16 cellular contexts compared by ENCODE assay signal in genomic region chr3:190117995-190118394, GRCh38. TPM values are rescaled to one million over a fixed set of nuclear protein-coding genes. Genes with fewer than 3 reads are reported as not detected.
DNase-seq lines count a peak whose midpoint lies in the region; TF ChIP-seq lines count a peak whose summit lies in the region.
"Had no signal": no experiment of that assay in that cellular context is flagged by ENCODE, and none has a peak within 500 bp of the region (broad histone marks: within the 10 kb centered on the region; RNA-seq: fewer than 3 reads in every experiment).

No MANE protein-coding gene starts in this region.

- H3K4me1 ChIP-seq in SJCRH30, result peaks cover 8% of the 10 kb centered on the region; the same call in 1 of the 2 replicates
- H3K4me1 ChIP-seq in transverse colon, result peaks cover 6 to 17% (median 12%) of the 10 kb centered on the region in 4 donors

- no peaks in the 10 kb centered on the region for H3K9me3 ChIP-seq in SJCRH30 (replicated peaks)
- H3K9me3 ChIP-seq in transverse colon, result no peaks in the 10 kb centered on the region
- H3K9me3 ChIP-seq: ascending aorta, esophagus squamous epithelium had no signal

- no peak for DNase-seq in GM12865 (ENCODE audit: low read depth)
- peak; percentile 34 to 36 for DNase-seq in SJCRH30
- peak; percentile 85 for DNase-seq in glomerular visceral epithelial cell (ENCODE audit: extremely low spot score)
- DNase-seq in renal cortical epithelial cell (ENCODE audit: low read depth), result peak; percentile 93
- DNase-seq in transverse colon, result no peak
- DNase-seq in NCI-H2171 (lab: John Stamatoyannopoulos, UW), result no peak
- no peak for DNase-seq in superior temporal gyrus (ENCODE audit: extremely low spot score)
- no peak for DNase-seq in NCI-H146 treated with DMSO at 0.1 percent for 48 hours (lab: John Stamatoyannopoulos, UW; ENCODE audit: unreplicated experiment)
- DNase-seq: activated T-cell treated with anti-CD3 and anti-CD28 coated beads, Interleukin-2, amount 50 U/mL, for 72 hours; CD4-positive, CD25-positive, alpha-beta regulatory T cell; esophagus squamous epithelium; immature natural killer cell; NCI-H187 had no signal

- intact Hi-C loops in transverse colon (cut with DNase I; ENCODE audit: low total_unique reads), result no loop called here

- no peak for TF ChIP-seq EP300 in transverse colon (IDR thresholded peaks at IDR 0.05; ENCODE audit: low read depth)

- WGBS in transverse colon (ENCODE audit: low coverage in 1 of 2), 2 donors, result 73 to 92% methylated on average over 2 of the region's 2 CpGs

- no peaks in the 10 kb centered on the region for H3K36me3 ChIP-seq in SJCRH30
- H3K36me3 ChIP-seq in transverse colon, result no peaks in the 10 kb centered on the region
- H3K36me3 ChIP-seq: ascending aorta, esophagus squamous epithelium had no signal

- in situ Hi-C loops in transverse colon (cut with MboI; ENCODE audit: low pct_ligation_motif_present in 1 of 4, low pct_unique_long_range_greater_than_20kb in 1 of 4, low sequenced_read_pairs in 3 of 4), result no loop called here

- H3K27me3 ChIP-seq in SJCRH30, result no peaks in the 10 kb centered on the region
- H3K27me3 ChIP-seq in transverse colon, result peaks cover 9% of the 10 kb centered on the region
- H3K27me3 ChIP-seq: ascending aorta had no signal

- H3K4me3 ChIP-seq in GM12865 (ENCODE audit: low read depth, low read length), result peak overlapping the region; percentile 87
- H3K4me3 ChIP-seq in SJCRH30, result peak overlapping the region; percentile 12; the same call in 1 of the 2 replicates
- no peak overlapping the region for H3K4me3 ChIP-seq in transverse colon
- H3K4me3 ChIP-seq: esophagus squamous epithelium, SK-N-MC had no signal

- TF ChIP-seq CTCF in GM12865 (IDR thresholded peaks at IDR 0.05; ENCODE audit: insufficient read depth, low read depth, low read length, missing control alignments) (no peak), transverse colon (IDR thresholded peaks at IDR 0.05) (no peak)

- no peak for TF ChIP-seq POLR2A in transverse colon (IDR thresholded peaks at IDR 0.05)

- peak overlapping the region; percentile 67 for H3K27ac ChIP-seq in SJCRH30
- peak overlapping the region in 1 of 4 donors; percentile 6 for H3K27ac ChIP-seq in transverse colon
- H3K27ac ChIP-seq: ascending aorta, SK-N-MC had no signal

RNA-seq across cellular contexts. Expression of gene P3H2, which starts 2.7 kb away (rescaled TPM):
- total RNA-seq in SJCRH30 (2014; rRNA removed; shearing (Covaris generic)), result 31.5 and 36.5 TPM in 2 replicates
- total RNA-seq in renal cortical epithelial cell (101 and 240 TPM in 2 replicates), transverse colon (100 to 1,000 TPM in 1 of 4 donors, 10 to 100 TPM in 3; 26.6 to 153 (median 54.3) TPM)
- total RNA-seq: activated T-cell treated with anti-CD3 and anti-CD28 coated beads, Interleukin-2, amount 50 U/mL, for 72 hours; CD4-positive, CD25-positive, alpha-beta regulatory T cell; HepG2 had no signal

Comparison
In these comparisons a context has a peak if more than half of its experiments do, and no peak if none do; other contexts are left out.
1. DNase-seq: peak in SJCRH30 (2 of 2), glomerular visceral epithelial cell (single experiment) and renal cortical epithelial cell (single experiment); none in GM12865 (single experiment), transverse colon (single experiment), NCI-H2171 (single experiment), superior temporal gyrus (single experiment) and NCI-H146 treated with DMSO at 0.1 percent for 48 hours (single experiment).
2. H3K4me3 ChIP-seq: peak in GM12865 (single experiment) and SJCRH30 (single experiment); none in transverse colon (0 of 4).